ENCODE assay signal across 13 cellular contexts in the genomic region with DNA sequence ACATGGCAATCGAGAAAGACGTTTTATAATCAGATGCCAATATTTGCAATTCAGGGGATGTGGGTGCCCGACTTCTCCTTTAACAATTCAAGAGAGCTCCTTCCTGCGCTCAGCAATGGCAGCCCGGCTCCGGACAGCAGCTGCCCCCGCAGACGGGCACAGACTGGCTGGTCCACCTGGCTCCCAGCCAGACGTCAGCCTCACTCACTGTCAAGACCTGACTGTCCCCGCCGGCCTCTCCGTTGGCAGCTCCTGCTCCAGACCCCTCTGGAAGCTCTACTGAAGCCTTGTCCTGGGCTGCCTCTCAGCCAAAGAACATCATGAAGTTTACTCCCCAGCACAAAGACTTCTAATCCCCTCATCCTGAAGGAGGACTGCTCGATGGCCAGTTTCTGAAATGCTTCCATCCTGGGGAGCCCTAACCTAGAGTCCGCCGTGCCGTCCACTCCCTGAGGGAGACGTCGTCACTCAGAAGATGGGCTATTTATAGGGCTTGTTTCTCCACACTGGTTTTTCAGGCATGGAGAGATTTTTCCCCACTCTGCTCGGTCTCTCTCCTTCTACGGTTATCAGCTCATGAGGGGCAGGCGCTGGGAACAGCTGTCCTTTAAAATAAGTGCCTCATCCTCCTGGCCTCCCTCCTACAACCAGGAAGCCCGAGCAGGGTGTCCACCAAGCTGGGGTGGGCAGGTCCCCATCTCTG.
A peak's percentile ranks its signal among the peaks of the same experiment; 100 is the strongest.
DNase-seq lines count a peak whose midpoint lies in the region; ATAC-seq and TF ChIP-seq lines count a peak whose summit lies in the region.
"Had no signal": no experiment of that assay in that cellular context is flagged by ENCODE, and none has a peak within 500 bp of the region (broad histone marks: within the 10 kb centered on the region; RNA-seq: fewer than 3 reads in every experiment).

No MANE protein-coding gene starts in this region.

- 89 to 92% methylated on average over 22 of the region's 22 CpGs for WGBS in thyroid gland, 2 donors

- no peaks in the 10 kb centered on the region for H3K27me3 ChIP-seq in endocrine pancreas (ENCODE audit: control insufficient read depth, insufficient read depth, low read length)
- no peaks in the 10 kb centered on the region for H3K27me3 ChIP-seq in mucosa of stomach (ENCODE audit: control insufficient read depth, insufficient read depth, low read length)
- H3K27me3 ChIP-seq in thyroid gland = no peaks in the 10 kb centered on the region

- TF ChIP-seq CTCF in thyroid gland (IDR thresholded peaks at IDR 0.05) = no peak

- H3K4me1 ChIP-seq in endocrine pancreas (ENCODE audit: control insufficient read depth, insufficient read depth, low read length) (no peaks in the 10 kb centered on the region), mucosa of stomach (ENCODE audit: control insufficient read depth, insufficient read depth, low read length) (peaks cover 34% of the 10 kb centered on the region), thyroid gland (peaks cover 21 to 28% of the 10 kb centered on the region in 2 donors)

- H3K9ac ChIP-seq in endocrine pancreas (ENCODE audit: control insufficient read depth, insufficient read depth, low read length) (peak overlapping the region; percentile 33), mucosa of stomach (ENCODE audit: low read length) (peak overlapping the region; percentile 49)

- TF ChIP-seq POLR2A in thyroid gland (IDR thresholded peaks at IDR 0.05) = no peak

- intact Hi-C loops in thyroid gland (cut with DNase I) = loop anchor here (5.0 kb wide), 1 partner anchor 96 kb away; no protein-coding TSS in a partner anchor

- peak overlapping the region in 2 of 3 donors; percentile 82 to 94 for H3K27ac ChIP-seq in thyroid gland

- H3K36me3 ChIP-seq in endocrine pancreas (ENCODE audit: control insufficient read depth, insufficient read depth, low read length) (peaks cover 6% of the 10 kb centered on the region), mucosa of stomach (ENCODE audit: control insufficient read depth, insufficient read depth, low read length) (peaks cover 17% of the 10 kb centered on the region), thyroid gland (peaks cover 8 to 19% of the 10 kb centered on the region in 2 donors)

- no peak for ATAC-seq in SK-N-SH treated with all-trans-retinoic acid at 6 μM for 48 hours
- no peak for ATAC-seq in GM18909 (IDR thresholded peaks at IDR 0.05; ENCODE audit: poor library complexity, unreplicated experiment)
- ATAC-seq in GM19023 (IDR thresholded peaks at IDR 0.05; ENCODE audit: unreplicated experiment) = no peak
- ATAC-seq: GM12878; naive thymus-derived CD4-positive, alpha-beta T cell had no signal

- no peaks in the 10 kb centered on the region for H3K9me3 ChIP-seq in endocrine pancreas (ENCODE audit: control insufficient read depth, low read length)
- H3K9me3 ChIP-seq in mucosa of stomach (ENCODE audit: control insufficient read depth, low read length) = no peaks in the 10 kb centered on the region
- H3K9me3 ChIP-seq in thyroid gland = no peaks in the 10 kb centered on the region

- DNase-seq in thyroid gland (no peak), DMS153 (lab: John Stamatoyannopoulos, UW) (no peak), NOMO-1 treated with DMSO at 0.1 percent for 48 hours (lab: John Stamatoyannopoulos, UW; ENCODE audit: unreplicated experiment) (no peak)
- DNase-seq: activated CD4-positive, CD25-positive, alpha-beta regulatory T cell; naive thymus-derived CD4-positive, alpha-beta T cell; NCI-H446; stimulated activated CD4-positive, alpha-beta T cell treated with anti-CD3 and anti-CD28 coated beads, Interleukin-2, amount 100 ng/mL, for 48 hours had no signal

- H3K4me3 ChIP-seq in endocrine pancreas (ENCODE audit: control insufficient read depth, insufficient read depth, low read length) (no peak overlapping the region), mucosa of stomach (ENCODE audit: low read length) (no peak overlapping the region), thyroid gland (replicated peaks in 1 of 3) (no peak overlapping the region)
- H3K4me3 ChIP-seq: GM12878 had no signal

TF ChIP-seq in SK-N-SH treated with all-trans-retinoic acid at 6 μM for 48 hours, 23 proteins besides CTCF, POLR2A, EP300 and RAD21:
- TF ChIP-seq GLIS3 (CRISPR knock-in tag; IDR thresholded peaks at IDR 0.05) = no peak
- no peak for TF ChIP-seq TOX (CRISPR knock-in tag; IDR thresholded peaks at IDR 0.05; ENCODE audit: borderline replicate concordance)
- TF ChIP-seq, protein P1, sequence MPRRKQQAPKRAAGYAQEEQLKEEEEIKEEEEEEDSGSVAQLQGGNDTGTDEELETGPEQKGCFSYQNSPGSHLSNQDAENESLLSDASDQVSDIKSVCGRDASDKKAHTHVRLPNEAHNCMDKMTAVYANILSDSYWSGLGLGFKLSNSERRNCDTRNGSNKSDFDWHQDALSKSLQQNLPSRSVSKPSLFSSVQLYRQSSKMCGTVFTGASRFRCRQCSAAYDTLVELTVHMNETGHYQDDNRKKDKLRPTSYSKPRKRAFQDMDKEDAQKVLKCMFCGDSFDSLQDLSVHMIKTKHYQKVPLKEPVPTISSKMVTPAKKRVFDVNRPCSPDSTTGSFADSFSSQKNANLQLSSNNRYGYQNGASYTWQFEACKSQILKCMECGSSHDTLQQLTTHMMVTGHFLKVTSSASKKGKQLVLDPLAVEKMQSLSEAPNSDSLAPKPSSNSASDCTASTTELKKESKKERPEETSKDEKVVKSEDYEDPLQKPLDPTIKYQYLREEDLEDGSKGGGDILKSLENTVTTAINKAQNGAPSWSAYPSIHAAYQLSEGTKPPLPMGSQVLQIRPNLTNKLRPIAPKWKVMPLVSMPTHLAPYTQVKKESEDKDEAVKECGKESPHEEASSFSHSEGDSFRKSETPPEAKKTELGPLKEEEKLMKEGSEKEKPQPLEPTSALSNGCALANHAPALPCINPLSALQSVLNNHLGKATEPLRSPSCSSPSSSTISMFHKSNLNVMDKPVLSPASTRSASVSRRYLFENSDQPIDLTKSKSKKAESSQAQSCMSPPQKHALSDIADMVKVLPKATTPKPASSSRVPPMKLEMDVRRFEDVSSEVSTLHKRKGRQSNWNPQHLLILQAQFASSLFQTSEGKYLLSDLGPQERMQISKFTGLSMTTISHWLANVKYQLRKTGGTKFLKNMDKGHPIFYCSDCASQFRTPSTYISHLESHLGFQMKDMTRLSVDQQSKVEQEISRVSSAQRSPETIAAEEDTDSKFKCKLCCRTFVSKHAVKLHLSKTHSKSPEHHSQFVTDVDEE (CRISPR knock-in tag; IDR thresholded peaks at IDR 0.05) = 0 out of 2 replicates have a peak, but pooled peaks have one; percentile 25
TF ChIP-seq in SK-N-SH treated with all-trans-retinoic acid at 6 μM for 48 hours: peak in this region for 1.
